Comparison of ENCODE assay signal across 11 cellular contexts in the genomic region with DNA sequence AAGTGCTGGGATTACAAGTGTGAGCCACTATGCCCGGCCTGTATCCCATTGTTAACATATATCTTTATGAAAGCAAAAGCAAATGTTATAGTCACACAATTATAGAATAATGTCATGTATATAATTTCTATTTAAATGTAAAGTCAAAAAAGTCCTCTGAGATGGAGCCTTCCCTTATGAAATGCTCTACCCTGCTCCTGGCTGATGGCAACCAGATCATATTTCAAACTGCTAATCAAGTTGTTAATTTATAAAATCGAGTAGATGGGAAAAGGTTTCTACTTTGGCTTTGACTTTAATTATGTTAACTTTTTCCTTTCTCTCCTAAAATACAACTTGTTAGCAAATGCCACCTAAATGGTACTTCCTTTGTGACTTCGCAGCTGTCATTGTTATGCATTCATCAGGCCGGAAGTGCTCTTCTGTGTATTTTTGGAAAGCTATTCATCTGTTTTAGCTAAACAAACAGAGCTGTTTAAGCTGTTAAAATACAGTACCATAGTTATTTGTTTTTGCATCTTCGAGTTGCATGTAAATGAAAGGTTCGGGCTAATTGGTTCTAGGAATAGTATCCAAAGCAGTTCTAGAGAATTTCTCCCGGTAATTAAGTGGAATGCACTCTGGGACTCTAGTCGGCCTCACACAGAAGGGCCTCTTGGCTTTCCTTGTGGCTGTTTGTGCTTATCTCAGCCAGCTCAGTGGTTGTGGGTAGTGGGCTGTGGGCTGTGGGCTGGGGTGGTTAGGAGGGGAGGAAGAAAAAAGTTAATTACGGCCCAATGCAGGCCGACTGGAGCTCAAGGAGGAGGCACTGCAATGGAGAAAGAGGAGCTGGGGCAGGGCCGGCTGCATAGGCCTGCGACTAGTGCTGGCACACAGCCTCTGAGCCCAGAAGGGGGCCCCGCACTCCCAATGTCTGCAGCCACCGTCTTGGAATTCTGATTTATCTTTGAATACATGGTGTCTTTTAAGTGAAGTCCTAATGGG. TPM values are rescaled to one million over a fixed set of nuclear protein-coding genes. Genes with fewer than 3 reads are reported as not detected.
DNase-seq lines count a peak whose midpoint lies in the region; TF ChIP-seq lines count a peak whose summit lies in the region.
"Had no signal": no experiment of that assay in that cellular context is flagged by ENCODE, and none has a peak within 500 bp of the region (broad histone marks: within the 10 kb centered on the region; RNA-seq: fewer than 3 reads in every experiment).

No MANE protein-coding gene starts in this region.

- peak overlapping the region; percentile 28 for H3K4me3 ChIP-seq in SJCRH30
- no peak overlapping the region for H3K4me3 ChIP-seq in CD8-positive, alpha-beta memory T cell (ENCODE audit: low read length)
- no peak overlapping the region for H3K4me3 ChIP-seq in esophagus squamous epithelium

- POLR2A ChIA-PET in CD8-positive, alpha-beta memory T cell (lab: Charles Lee), result no interaction called here

- no peaks in the 10 kb centered on the region for H3K27me3 ChIP-seq in SJCRH30
- no peaks in the 10 kb centered on the region for H3K27me3 ChIP-seq in CD8-positive, alpha-beta memory T cell (ENCODE audit: insufficient read depth, low read length, poor library complexity, severe bottlenecking)
- H3K27me3 ChIP-seq in esophagus squamous epithelium, result peaks cover 0 to 17% (median 0%) of the 10 kb centered on the region in 4 donors

- TF ChIP-seq POLR2A in esophagus squamous epithelium (IDR thresholded peaks at IDR 0.05), result no peak

- 50 to 61% methylated on average over 8 to 13 of the region's 14 CpGs for WGBS in esophagus squamous epithelium, 2 donors

- no peak for TF ChIP-seq CTCF in esophagus squamous epithelium (IDR thresholded peaks at IDR 0.05)

- H3K36me3 ChIP-seq in SJCRH30 (no peaks in the 10 kb centered on the region), esophagus squamous epithelium (no peaks in the 10 kb centered on the region)
- no peaks in the 10 kb centered on the region for H3K36me3 ChIP-seq in CD8-positive, alpha-beta memory T cell (ENCODE audit: insufficient read depth, low read length)

- CTCF ChIA-PET in CD8-positive, alpha-beta memory T cell (lab: Charles Lee), result interaction anchor here (0.5 kb wide), 1 partner anchor 85 kb away, joined by 3 read pairs; no protein-coding TSS in a partner anchor

- H3K36me3 Mint-ChIP-seq in CD8-positive, alpha-beta memory T cell, result no peaks in the 10 kb centered on the region

- no peaks in the 10 kb centered on the region for H3K9me3 Mint-ChIP-seq in CD8-positive, alpha-beta memory T cell
- H3K9me3 Mint-ChIP-seq: activated T-cell treated with anti-CD3 and anti-CD28 coated beads, Interleukin-2, amount 50 U/mL, for 24 hours had no signal

- H3K4me1 Mint-ChIP-seq in CD8-positive, alpha-beta memory T cell, result peaks cover 0 to 5% (median 3%) of the 10 kb centered on the region in 3 donors

- intact Hi-C loops in esophagus squamous epithelium (cut with DNase I), result no loop called here

- H3K27ac Mint-ChIP-seq in CD8-positive, alpha-beta memory T cell, result no peak overlapping the region
- H3K27ac Mint-ChIP-seq: activated T-cell treated with anti-CD3 and anti-CD28 coated beads, Interleukin-2, amount 50 U/mL, for 24 hours had no signal

- H3K4me3 Mint-ChIP-seq in CD8-positive, alpha-beta memory T cell, result peak overlapping the region in 1 of 7 donors; percentile 69
- H3K4me3 Mint-ChIP-seq: activated T-cell treated with anti-CD3 and anti-CD28 coated beads, Interleukin-2, amount 50 U/mL, for 24 hours had no signal

- DNase-seq in DMS153 treated with DMSO at 0.1 percent for 48 hours (lab: John Stamatoyannopoulos, UW; ENCODE audit: unreplicated experiment) (peak; percentile 97), NAMALWA (ENCODE audit: low spot score) (peak; percentile 31), SJCRH30 (peak; percentile 61 to 70), islet precursor cell (peak; percentile 74), NCI-H187 treated with DMSO at 0.1 percent for 48 hours (lab: John Stamatoyannopoulos, UW) (no peak), esophagus squamous epithelium (lab: John Stamatoyannopoulos, UW) (no peak), NCI-H1694 (lab: John Stamatoyannopoulos, UW) (no peak)
- DNase-seq in CD8-positive, alpha-beta memory T cell, result no peak
- DNase-seq: activated T-cell treated with anti-CD3 and anti-CD28 coated beads, Interleukin-2, amount 50 U/mL, for 24 hours; stimulated activated CD8-positive, alpha-beta memory T cell treated with anti-CD3 and anti-CD28 coated beads, Interleukin-4, amount 100 ng/mL, for 48 hours had no signal

- peaks cover 14 to 44% of the 10 kb centered on the region in 2 donors for H3K27me3 Mint-ChIP-seq in CD8-positive, alpha-beta memory T cell

- H3K9me3 ChIP-seq in SJCRH30 (replicated peaks) (0 out of 2 replicates have a peak, but pooled peaks cover 3% of the 10 kb centered on the region), esophagus squamous epithelium (no peaks in the 10 kb centered on the region)
- H3K9me3 ChIP-seq in CD8-positive, alpha-beta memory T cell (ENCODE audit: low read length), result no peaks in the 10 kb centered on the region

- H3K27ac ChIP-seq in SJCRH30 (peak overlapping the region; percentile 57), esophagus squamous epithelium (no peak overlapping the region)
- H3K27ac ChIP-seq in CD8-positive, alpha-beta memory T cell (ENCODE audit: low read depth, low read length), result no peak overlapping the region

- H3K4me1 ChIP-seq in SJCRH30, result peaks cover 20% of the 10 kb centered on the region
- H3K4me1 ChIP-seq in CD8-positive, alpha-beta memory T cell (ENCODE audit: insufficient read depth, low read length), result no peaks in the 10 kb centered on the region
- H3K4me1 ChIP-seq in esophagus squamous epithelium, result no peaks in the 10 kb centered on the region

RNA-seq across cellular contexts. Expression of a gene that starts 34.8 kb away (rescaled TPM):
- total RNA-seq in SJCRH30 (2014; rRNA removed; shearing (Covaris generic)), result 0.05 and 0.06 TPM in 2 replicates
- not detected for total RNA-seq in CD8-positive, alpha-beta memory T cell
- not detected for polyA plus RNA-seq in CD8-positive, alpha-beta memory T cell
- not detected for total RNA-seq in esophagus squamous epithelium
- total RNA-seq: renal cortical epithelial cell had no signal

Comparison
In these comparisons a context has a peak if more than half of its experiments do, and no peak if none do; other contexts are left out.
1. DNase-seq: peak in DMS153 treated with DMSO at 0.1 percent for 48 hours (single experiment), NAMALWA (single experiment), SJCRH30 (2 of 2) and islet precursor cell (single experiment); none in NCI-H187 treated with DMSO at 0.1 percent for 48 hours (single experiment), CD8-positive, alpha-beta memory T cell (0 of 5), esophagus squamous epithelium (single experiment) and NCI-H1694 (single experiment).